ENCODE assay signal across 8 cellular contexts in the genomic region with DNA sequence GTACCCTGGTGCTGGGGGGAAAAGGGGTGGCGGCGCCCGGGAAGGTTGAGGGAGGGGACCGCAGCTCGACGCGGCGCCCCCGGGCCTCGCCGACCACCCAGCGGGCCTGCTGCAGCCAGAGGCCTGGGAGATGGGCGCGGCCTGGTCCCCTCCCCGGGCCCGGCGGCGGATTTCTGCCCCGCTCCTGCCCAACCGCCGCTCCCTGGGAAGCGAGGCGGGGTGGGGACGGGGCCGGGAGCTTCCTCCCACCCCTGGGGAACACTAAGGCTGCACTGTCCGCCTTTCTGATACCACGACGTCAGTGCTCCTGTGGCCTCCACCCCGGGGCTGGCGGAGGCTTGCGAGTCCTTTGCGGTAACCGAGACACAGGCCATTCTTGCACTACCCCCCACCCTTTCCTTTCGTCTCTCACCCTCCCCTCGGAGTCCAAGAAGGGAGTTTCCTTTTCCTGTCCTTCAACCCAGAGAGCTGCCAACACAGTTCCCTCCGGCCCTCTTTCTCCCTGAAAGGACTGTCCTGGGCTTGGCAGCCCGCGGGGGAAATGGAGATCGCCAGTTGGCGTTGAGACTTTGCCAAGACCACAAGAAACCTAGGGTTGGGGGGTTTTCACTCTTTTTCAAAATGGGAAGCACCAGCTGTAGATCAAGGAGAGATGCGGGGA. TPM values are rescaled to one million over a fixed set of nuclear protein-coding genes. Genes with fewer than 3 reads are reported as not detected.
DNase-seq lines count a peak whose midpoint lies in the region; ATAC-seq and TF ChIP-seq lines count a peak whose summit lies in the region.

No MANE protein-coding gene starts in this region.

- intact Hi-C loops in CD14-positive monocyte (cut with micrococcal nuclease), result loop anchor here (2.0 to 10.0 kb wide), 3 partner anchors 70 to 212 kb away; a partner anchor contains a TSS

- H3K36me3 Mint-ChIP-seq in CD14-positive monocyte, result peaks cover 0 to 7% of the 10 kb centered on the region in 2 donors
- H3K36me3 Mint-ChIP-seq in activated T-cell treated with anti-CD3 and anti-CD28 coated beads, Interleukin-2, amount 50 U/mL, for 24 hours (ENCODE audit: low read depth), result peaks cover 22% of the 10 kb centered on the region

- H3K9me3 ChIP-seq in muscle layer of duodenum (ENCODE audit: control insufficient read depth in 1 of 2, low read length in 2 of 2), result no peaks in the 10 kb centered on the region

- H3K4me3 Mint-ChIP-seq in CD14-positive monocyte, result peak overlapping the region; percentile 99 to 100
- peak overlapping the region; percentile 99 for H3K4me3 Mint-ChIP-seq in activated T-cell treated with anti-CD3 and anti-CD28 coated beads, Interleukin-2, amount 50 U/mL, for 24 hours

- DNase-seq in CD14-positive monocyte (ENCODE audit: low spot score), result peak; percentile 52
- DNase-seq in NCI-H460 (ENCODE audit: extremely low read depth, low read depth), result peak; percentile 18
- DNase-seq in activated T-cell treated with anti-CD3 and anti-CD28 coated beads, Interleukin-2, amount 50 U/mL, for 24 hours, result no peak
- peak; percentile 73 for DNase-seq in fibroblast of gingiva (ENCODE audit: low read depth)
- peak in 45 of 49 donors; percentile 9 to 79 (median 57) for DNase-seq in substantia nigra (lab: John Stamatoyannopoulos, UW)

- peaks cover 0 to 13% of the 10 kb centered on the region in 2 donors for H3K36me3 ChIP-seq in muscle layer of duodenum (ENCODE audit: control insufficient read depth in 1 of 2, insufficient read depth in 2 of 2, low read length in 2 of 2)

- peaks cover 37% of the 10 kb centered on the region for H3K4me1 Mint-ChIP-seq in CD14-positive monocyte
- peaks cover 46% of the 10 kb centered on the region for H3K4me1 Mint-ChIP-seq in activated T-cell treated with anti-CD3 and anti-CD28 coated beads, Interleukin-2, amount 50 U/mL, for 24 hours (ENCODE audit: low read depth)

- no peak for TF ChIP-seq CTCF in CD14-positive monocyte (IDR thresholded peaks at IDR 0.05)

- peak overlapping the region; percentile 98 to 100 (median 99) for H3K27ac Mint-ChIP-seq in CD14-positive monocyte
- peak overlapping the region; percentile 98 for H3K27ac Mint-ChIP-seq in activated T-cell treated with anti-CD3 and anti-CD28 coated beads, Interleukin-2, amount 50 U/mL, for 24 hours

- H3K4me1 ChIP-seq in muscle layer of duodenum (ENCODE audit: control insufficient read depth in 1 of 2, insufficient read depth in 2 of 2, low read length in 2 of 2), result peaks cover 14 to 34% of the 10 kb centered on the region in 2 donors

- H3K4me3 ChIP-seq in muscle layer of duodenum (ENCODE audit: low read depth in 1 of 2, low read length in 2 of 2), result peak overlapping the region; percentile 87 to 92

- H3K9me3 Mint-ChIP-seq in CD14-positive monocyte, result peaks cover 0 to 2% (median 0%) of the 10 kb centered on the region in 7 donors
- H3K9me3 Mint-ChIP-seq in activated T-cell treated with anti-CD3 and anti-CD28 coated beads, Interleukin-2, amount 50 U/mL, for 24 hours, result no peaks in the 10 kb centered on the region

- H3K27me3 ChIP-seq in muscle layer of duodenum (ENCODE audit: low read depth, low read length), result no peaks in the 10 kb centered on the region

- ATAC-seq in GM18909 (IDR thresholded peaks at IDR 0.05; ENCODE audit: poor library complexity, unreplicated experiment) (peak; percentile 34), HG03135 (IDR thresholded peaks at IDR 0.05; ENCODE audit: unreplicated experiment) (peak; percentile 34)

- H3K27ac ChIP-seq in muscle layer of duodenum (ENCODE audit: low read length), result peak overlapping the region; percentile 91
- peak overlapping the region; percentile 97 for H3K27ac ChIP-seq in substantia nigra (ENCODE audit: low read depth, low read length, poor library complexity, severe bottlenecking)

- H3K27me3 Mint-ChIP-seq in CD14-positive monocyte (ENCODE audit: low read depth in 3 of 3), result peaks cover 0 to 1% (median 0%) of the 10 kb centered on the region in 3 donors
- H3K27me3 Mint-ChIP-seq in activated T-cell treated with anti-CD3 and anti-CD28 coated beads, Interleukin-2, amount 50 U/mL, for 24 hours, result no peaks in the 10 kb centered on the region

RNA-seq across cellular contexts. Expression of a gene that starts 0.7 kb away (rescaled TPM):
- 10 to 100 TPM; 75.8 to 92.3 TPM for polyA plus RNA-seq in CD14-positive monocyte
- 22.1 and 25.0 TPM in 2 replicates for total RNA-seq in NCI-H460 (2014; rRNA removed; shearing (Covaris generic))
- 8.9 and 12.0 TPM in 2 replicates for polyA plus RNA-seq in NCI-H460 (2014; cell fraction: nucleus; rRNA removed)
